In the genomic region with DNA sequence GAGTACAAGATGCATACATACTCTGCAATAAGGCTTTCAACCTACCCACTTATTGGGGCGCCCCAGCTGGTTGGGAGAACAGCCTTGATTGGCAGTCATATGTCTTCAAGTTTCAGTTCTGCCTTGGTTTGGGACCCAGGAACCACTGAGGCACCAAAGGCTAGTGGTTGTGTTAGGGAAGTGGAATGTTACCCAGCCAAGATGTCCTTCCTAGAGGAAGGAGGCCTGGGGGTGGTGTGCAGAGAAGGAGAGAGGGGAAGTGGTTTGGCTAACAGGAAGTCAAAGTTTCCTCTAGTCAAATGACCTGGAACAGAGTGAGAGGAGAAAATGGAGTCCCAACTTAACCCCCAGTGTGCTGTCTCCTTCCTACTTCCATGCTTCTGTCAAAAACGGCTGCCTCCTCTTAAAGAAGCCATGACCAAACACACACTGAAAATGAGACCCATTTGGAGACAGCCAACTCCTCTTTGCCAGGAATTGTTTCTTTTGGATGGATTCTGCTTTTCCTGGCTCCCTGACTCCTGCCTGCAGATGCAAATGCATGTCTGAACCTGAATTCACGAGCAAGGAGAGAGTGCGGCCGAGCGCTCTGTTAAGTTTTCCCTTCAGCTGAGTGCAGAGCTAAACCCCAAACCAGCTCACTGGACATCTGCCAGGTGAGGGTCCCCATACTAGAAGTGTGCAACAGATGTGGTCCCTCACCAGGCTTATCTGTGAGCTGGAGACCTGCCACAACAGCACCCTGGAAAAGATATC, we compare ENCODE assay signal across 2 cellular contexts.
TF ChIP-seq lines count a peak whose summit lies in the region.

No MANE protein-coding gene starts in this region.

TF ChIP-seq in K562, 482 proteins besides CTCF, POLR2A, EP300 and RAD21 (continues in another document):
- TF ChIP-seq NR2C2 (CRISPR knock-in tag; IDR thresholded peaks at IDR 0.05) (no peak), NR2C2 (tag; IDR thresholded peaks at IDR 0.05) (peak; percentile 69), ZBTB1 (CRISPR knock-in tag; IDR thresholded peaks at IDR 0.05; ENCODE audit: borderline replicate concordance, low read depth) (no peak), ZNF584 (CRISPR knock-in tag; IDR thresholded peaks at IDR 0.05; ENCODE audit: low read depth) (0 out of 2 replicates have a peak, but pooled peaks have one; percentile 32), EHMT2 (IDR thresholded peaks at IDR 0.05) (peak; percentile 61; the same call in 1 of the 2 replicates), GABPA (tag; conservative IDR thresholded peaks at IDR 0.05; ENCODE audit: low read depth) (peak; percentile 78), CXXC5 (CRISPR knock-in tag; IDR thresholded peaks at IDR 0.05) (peak; percentile 38; the same call in 1 of the 2 replicates), PTRF (tag; IDR thresholded peaks at IDR 0.05) (0 out of 2 replicates have a peak, but pooled peaks have one; percentile 16), TEAD2 (tag; IDR thresholded peaks at IDR 0.05) (no peak), ZFP1 (CRISPR knock-in tag; IDR thresholded peaks at IDR 0.05) (0 out of 2 replicates have a peak, but pooled peaks have one; percentile 24), ZNF79 (CRISPR knock-in tag; IDR thresholded peaks at IDR 0.05; ENCODE audit: low read depth) (no peak), ETV1 (tag; conservative IDR thresholded peaks at IDR 0.05; ENCODE audit: low read depth) (peak; percentile 32; the same call in 1 of the 2 replicates), PYGO2 (tag; IDR thresholded peaks at IDR 0.05) (peak; percentile 65; the same call in 1 of the 2 replicates), KLF6 (CRISPR knock-in tag; IDR thresholded peaks at IDR 0.05; ENCODE audit: borderline replicate concordance) (peak; percentile 16; the same call in 1 of the 2 replicates), E2F3 (CRISPR knock-in tag; IDR thresholded peaks at IDR 0.05) (0 out of 2 replicates have a peak, but pooled peaks have one; percentile 54), ELF1 (tag; IDR thresholded peaks at IDR 0.05) (0 out of 2 replicates have a peak, but pooled peaks have one; percentile 25), GATAD2A (IDR thresholded peaks at IDR 0.05) (no peak), YY1 (IDR thresholded peaks at IDR 0.05; ENCODE audit: borderline replicate concordance in 1 of 3, control insufficient read depth in 1 of 3, extremely low read depth in 1 of 3, insufficient read depth in 3 of 3, insufficient read length in 1 of 3, insufficient replicate concordance in 2 of 3, low read depth in 1 of 3, low read length in 2 of 3) (peak in 1 of 3 experiments; percentile 58), DDX20 (tag; IDR thresholded peaks at IDR 0.05; ENCODE audit: low read depth) (no peak), PTTG1 (tag; IDR thresholded peaks at IDR 0.05; ENCODE audit: low read depth) (0 out of 2 replicates have a peak, but pooled peaks have one; percentile 10)
- TF ChIP-seq, protein P1, sequence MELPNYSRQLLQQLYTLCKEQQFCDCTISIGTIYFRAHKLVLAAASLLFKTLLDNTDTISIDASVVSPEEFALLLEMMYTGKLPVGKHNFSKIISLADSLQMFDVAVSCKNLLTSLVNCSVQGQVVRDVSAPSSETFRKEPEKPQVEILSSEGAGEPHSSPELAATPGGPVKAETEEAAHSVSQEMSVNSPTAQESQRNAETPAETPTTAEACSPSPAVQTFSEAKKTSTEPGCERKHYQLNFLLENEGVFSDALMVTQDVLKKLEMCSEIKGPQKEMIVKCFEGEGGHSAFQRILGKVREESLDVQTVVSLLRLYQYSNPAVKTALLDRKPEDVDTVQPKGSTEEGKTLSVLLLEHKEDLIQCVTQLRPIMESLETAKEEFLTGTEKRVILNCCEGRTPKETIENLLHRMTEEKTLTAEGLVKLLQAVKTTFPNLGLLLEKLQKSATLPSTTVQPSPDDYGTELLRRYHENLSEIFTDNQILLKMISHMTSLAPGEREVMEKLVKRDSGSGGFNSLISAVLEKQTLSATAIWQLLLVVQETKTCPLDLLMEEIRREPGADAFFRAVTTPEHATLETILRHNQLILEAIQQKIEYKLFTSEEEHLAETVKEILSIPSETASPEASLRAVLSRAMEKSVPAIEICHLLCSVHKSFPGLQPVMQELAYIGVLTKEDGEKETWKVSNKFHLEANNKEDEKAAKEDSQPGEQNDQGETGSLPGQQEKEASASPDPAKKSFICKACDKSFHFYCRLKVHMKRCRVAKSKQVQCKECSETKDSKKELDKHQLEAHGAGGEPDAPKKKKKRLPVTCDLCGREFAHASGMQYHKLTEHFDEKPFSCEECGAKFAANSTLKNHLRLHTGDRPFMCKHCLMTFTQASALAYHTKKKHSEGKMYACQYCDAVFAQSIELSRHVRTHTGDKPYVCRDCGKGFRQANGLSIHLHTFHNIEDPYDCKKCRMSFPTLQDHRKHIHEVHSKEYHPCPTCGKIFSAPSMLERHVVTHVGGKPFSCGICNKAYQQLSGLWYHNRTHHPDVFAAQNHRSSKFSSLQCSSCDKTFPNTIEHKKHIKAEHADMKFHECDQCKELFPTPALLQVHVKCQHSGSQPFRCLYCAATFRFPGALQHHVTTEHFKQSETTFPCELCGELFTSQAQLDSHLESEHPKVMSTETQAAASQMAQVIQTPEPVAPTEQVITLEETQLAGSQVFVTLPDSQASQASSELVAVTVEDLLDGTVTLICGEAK (IDR thresholded peaks at IDR 0.05) = peak; percentile 59; the same call in 1 of the 2 replicates
- TF ChIP-seq, protein P1 (CRISPR knock-in tag; IDR thresholded peaks at IDR 0.05) = no peak

TF ChIP-seq in SK-N-SH, 30 proteins besides CTCF, POLR2A, EP300 and RAD21:
- TF ChIP-seq RFX5 (IDR thresholded peaks at IDR 0.05; ENCODE audit: low read length) (no peak), FOSL2 (IDR thresholded peaks at IDR 0.05; ENCODE audit: borderline replicate concordance, low read depth) (no peak), GATA2 (CRISPR knock-in tag; IDR thresholded peaks at IDR 0.05) (no peak), FOXJ3 (CRISPR knock-in tag; IDR thresholded peaks at IDR 0.05) (no peak), CHD2 (IDR thresholded peaks at IDR 0.05; ENCODE audit: low read length, partially characterized antibody) (no peak), JUND (IDR thresholded peaks at IDR 0.05) (no peak), RCOR1 (IDR thresholded peaks at IDR 0.05; ENCODE audit: low read length) (no peak), SMC3 (IDR thresholded peaks at IDR 0.05; ENCODE audit: low read depth, low read length) (no peak), FOXM1 (IDR thresholded peaks at IDR 0.05; ENCODE audit: low read depth) (no peak), GABPA (IDR thresholded peaks at IDR 0.05; ENCODE audit: low read depth) (no peak), NRF1 (IDR thresholded peaks at IDR 0.05; ENCODE audit: low read depth, low read length) (no peak), ELF1 (IDR thresholded peaks at IDR 0.05) (no peak), POLR2AphosphoS5 (IDR thresholded peaks at IDR 0.05; ENCODE audit: low read depth, low read length) (no peak)
- TF ChIP-seq, protein P2, sequence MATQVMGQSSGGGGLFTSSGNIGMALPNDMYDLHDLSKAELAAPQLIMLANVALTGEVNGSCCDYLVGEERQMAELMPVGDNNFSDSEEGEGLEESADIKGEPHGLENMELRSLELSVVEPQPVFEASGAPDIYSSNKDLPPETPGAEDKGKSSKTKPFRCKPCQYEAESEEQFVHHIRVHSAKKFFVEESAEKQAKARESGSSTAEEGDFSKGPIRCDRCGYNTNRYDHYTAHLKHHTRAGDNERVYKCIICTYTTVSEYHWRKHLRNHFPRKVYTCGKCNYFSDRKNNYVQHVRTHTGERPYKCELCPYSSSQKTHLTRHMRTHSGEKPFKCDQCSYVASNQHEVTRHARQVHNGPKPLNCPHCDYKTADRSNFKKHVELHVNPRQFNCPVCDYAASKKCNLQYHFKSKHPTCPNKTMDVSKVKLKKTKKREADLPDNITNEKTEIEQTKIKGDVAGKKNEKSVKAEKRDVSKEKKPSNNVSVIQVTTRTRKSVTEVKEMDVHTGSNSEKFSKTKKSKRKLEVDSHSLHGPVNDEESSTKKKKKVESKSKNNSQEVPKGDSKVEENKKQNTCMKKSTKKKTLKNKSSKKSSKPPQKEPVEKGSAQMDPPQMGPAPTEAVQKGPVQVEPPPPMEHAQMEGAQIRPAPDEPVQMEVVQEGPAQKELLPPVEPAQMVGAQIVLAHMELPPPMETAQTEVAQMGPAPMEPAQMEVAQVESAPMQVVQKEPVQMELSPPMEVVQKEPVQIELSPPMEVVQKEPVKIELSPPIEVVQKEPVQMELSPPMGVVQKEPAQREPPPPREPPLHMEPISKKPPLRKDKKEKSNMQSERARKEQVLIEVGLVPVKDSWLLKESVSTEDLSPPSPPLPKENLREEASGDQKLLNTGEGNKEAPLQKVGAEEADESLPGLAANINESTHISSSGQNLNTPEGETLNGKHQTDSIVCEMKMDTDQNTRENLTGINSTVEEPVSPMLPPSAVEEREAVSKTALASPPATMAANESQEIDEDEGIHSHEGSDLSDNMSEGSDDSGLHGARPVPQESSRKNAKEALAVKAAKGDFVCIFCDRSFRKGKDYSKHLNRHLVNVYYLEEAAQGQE (IDR thresholded peaks at IDR 0.05; ENCODE audit: low read depth, low read length) = no peak
- TF ChIP-seq, protein P3, sequence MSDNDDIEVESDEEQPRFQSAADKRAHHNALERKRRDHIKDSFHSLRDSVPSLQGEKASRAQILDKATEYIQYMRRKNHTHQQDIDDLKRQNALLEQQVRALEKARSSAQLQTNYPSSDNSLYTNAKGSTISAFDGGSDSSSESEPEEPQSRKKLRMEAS (IDR thresholded peaks at IDR 0.05; ENCODE audit: low read depth) = no peak
- TF ChIP-seq, protein P4, sequence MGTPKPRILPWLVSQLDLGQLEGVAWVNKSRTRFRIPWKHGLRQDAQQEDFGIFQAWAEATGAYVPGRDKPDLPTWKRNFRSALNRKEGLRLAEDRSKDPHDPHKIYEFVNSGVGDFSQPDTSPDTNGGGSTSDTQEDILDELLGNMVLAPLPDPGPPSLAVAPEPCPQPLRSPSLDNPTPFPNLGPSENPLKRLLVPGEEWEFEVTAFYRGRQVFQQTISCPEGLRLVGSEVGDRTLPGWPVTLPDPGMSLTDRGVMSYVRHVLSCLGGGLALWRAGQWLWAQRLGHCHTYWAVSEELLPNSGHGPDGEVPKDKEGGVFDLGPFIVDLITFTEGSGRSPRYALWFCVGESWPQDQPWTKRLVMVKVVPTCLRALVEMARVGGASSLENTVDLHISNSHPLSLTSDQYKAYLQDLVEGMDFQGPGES (IDR thresholded peaks at IDR 0.05; ENCODE audit: low read depth, low read length) = no peak
